8 cellular contexts compared by ENCODE assay signal in the genomic region with DNA sequence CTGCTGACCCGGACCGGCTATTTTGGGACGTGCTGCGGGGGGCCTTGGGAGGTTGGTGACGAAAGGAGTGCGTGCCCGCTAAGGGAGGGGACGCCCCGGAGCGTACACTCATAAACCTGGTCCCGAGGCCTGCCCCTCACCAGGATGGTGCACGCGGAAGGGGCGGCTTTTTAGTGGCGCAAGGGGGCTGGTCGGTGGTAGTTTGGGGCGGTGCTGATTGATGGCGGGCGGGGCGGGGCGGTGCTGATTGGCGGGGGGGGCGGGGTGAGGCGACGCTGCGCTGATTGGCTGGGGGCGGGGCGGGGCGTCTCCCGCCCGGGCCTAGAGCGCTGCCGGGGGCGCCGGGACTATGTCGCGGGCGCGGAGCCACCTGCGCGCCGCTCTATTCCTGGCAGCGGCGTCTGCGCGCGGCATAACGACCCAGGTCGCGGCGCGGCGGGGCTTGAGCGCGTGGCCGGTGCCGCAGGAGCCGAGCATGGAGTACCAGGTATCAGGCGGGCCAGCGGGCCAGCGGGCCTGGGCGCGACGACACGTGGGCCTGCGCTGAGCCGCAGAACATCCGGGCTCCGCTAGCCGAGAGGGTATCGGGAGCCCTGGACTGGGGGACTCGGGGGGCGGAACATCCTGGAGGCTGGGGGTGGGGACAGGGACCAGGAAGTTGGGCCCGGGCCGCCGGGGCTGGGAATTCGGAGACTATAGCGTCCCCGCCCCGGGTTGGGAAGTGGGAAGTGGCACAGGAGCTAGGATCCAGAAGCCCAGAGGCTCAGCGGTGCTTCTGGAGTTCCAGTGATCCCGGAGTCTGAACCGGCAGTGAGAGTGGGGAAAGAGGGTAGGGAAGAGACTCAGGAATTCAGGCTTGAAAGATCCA. TPM values are rescaled to one million over a fixed set of nuclear protein-coding genes. Genes with fewer than 3 reads are reported as not detected.
DNase-seq lines count a peak whose midpoint lies in the region; ATAC-seq and TF ChIP-seq lines count a peak whose summit lies in the region.

A gene with protein sequence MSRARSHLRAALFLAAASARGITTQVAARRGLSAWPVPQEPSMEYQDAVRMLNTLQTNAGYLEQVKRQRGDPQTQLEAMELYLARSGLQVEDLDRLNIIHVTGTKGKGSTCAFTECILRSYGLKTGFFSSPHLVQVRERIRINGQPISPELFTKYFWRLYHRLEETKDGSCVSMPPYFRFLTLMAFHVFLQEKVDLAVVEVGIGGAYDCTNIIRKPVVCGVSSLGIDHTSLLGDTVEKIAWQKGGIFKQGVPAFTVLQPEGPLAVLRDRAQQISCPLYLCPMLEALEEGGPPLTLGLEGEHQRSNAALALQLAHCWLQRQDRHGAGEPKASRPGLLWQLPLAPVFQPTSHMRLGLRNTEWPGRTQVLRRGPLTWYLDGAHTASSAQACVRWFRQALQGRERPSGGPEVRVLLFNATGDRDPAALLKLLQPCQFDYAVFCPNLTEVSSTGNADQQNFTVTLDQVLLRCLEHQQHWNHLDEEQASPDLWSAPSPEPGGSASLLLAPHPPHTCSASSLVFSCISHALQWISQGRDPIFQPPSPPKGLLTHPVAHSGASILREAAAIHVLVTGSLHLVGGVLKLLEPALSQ (plus strand): TSS at position 307 of the 868 bp plus-strand sequence. CDS start 43 bp downstream, at position 350.

- H3K27ac Mint-ChIP-seq in activated naive CD8-positive, alpha-beta T cell treated with anti-CD3 and anti-CD28 coated beads, Interleukin-2, amount 10 ng/mL, durations not matched to agents 7 days and 5 days: peak within 1 kb of the TSS; percentile 98

- peak within 1 kb of the TSS; percentile 78 for H3K4me2 ChIP-seq in parathyroid adenoma (ENCODE audit: low read length)

- TF ChIP-seq CTCF in GM10248 (IDR thresholded peaks at IDR 0.05; ENCODE audit: control extremely low read depth, extremely low read depth, low read depth, missing control alignments) (no peak), HFF-Myc (IDR thresholded peaks at IDR 0.05; ENCODE audit: low read depth, low read length, missing control alignments) (no peak), NB4 (IDR thresholded peaks at IDR 0.05; ENCODE audit: low read depth, low read length) (no peak), parathyroid adenoma (IDR thresholded peaks at IDR 0.05) (peak; percentile 1), tibial artery (IDR thresholded peaks at IDR 0.05) (no peak)

- POLR2A ChIA-PET in GM10248 (lab: Yijun Ruan, JAX): interaction anchor here (0.5 to 1.1 kb wide), 6 partner anchors 10 to 102 kb away, joined by 3 to 5 read pairs (median 4); no protein-coding TSS in a partner anchor
- POLR2A ChIA-PET in activated naive CD8-positive, alpha-beta T cell treated with anti-CD3 and anti-CD28 coated beads, Interleukin-2, amount 10 ng/mL, durations not matched to agents 7 days and 5 days (lab: Charles Lee): interaction anchor here (0.6 to 4.1 kb wide), 15 partner anchors 10 to 371 kb away, joined by 3 to 16 read pairs (median 4); a partner anchor contains a TSS

- H3K4me3 Mint-ChIP-seq in activated naive CD8-positive, alpha-beta T cell treated with anti-CD3 and anti-CD28 coated beads, Interleukin-2, amount 10 ng/mL, durations not matched to agents 7 days and 5 days: peak within 1 kb of the TSS; percentile 97

- H3K4me1 Mint-ChIP-seq in activated naive CD8-positive, alpha-beta T cell treated with anti-CD3 and anti-CD28 coated beads, Interleukin-2, amount 10 ng/mL, durations not matched to agents 7 days and 5 days: peaks cover 22% of the 10 kb centered on the region

- no peaks in the 10 kb centered on the region for H3K27me3 ChIP-seq in parathyroid adenoma (ENCODE audit: control insufficient read depth, insufficient read depth, low read length)
- H3K27me3 ChIP-seq in tibial artery: no peaks in the 10 kb centered on the region

- peaks cover 5% of the 10 kb centered on the region for H3K79me2 ChIP-seq in parathyroid adenoma

- intact Hi-C loops in Right ventricle myocardium inferior (cut with DNase I): no loop called here
- intact Hi-C loops in tibial artery (cut with DNase I; ENCODE audit: low total_unique reads): no loop called here

- no peaks in the 10 kb centered on the region for H3K27me3 Mint-ChIP-seq in activated naive CD8-positive, alpha-beta T cell treated with anti-CD3 and anti-CD28 coated beads, Interleukin-2, amount 10 ng/mL, durations not matched to agents 7 days and 5 days

- H3K36me3 ChIP-seq in parathyroid adenoma (ENCODE audit: control insufficient read depth, insufficient read depth, low read length) (no peaks in the 10 kb centered on the region), tibial artery (peaks cover 16 to 29% (median 21%) of the 10 kb centered on the region in 3 donors)

- H3K27ac ChIP-seq in parathyroid adenoma (peak within 1 kb of the TSS; percentile 83), tibial artery (peak within 1 kb of the TSS; percentile 95 to 96)

- H3K9me3 ChIP-seq in parathyroid adenoma (ENCODE audit: control insufficient read depth, low read length) (no peaks in the 10 kb centered on the region), tibial artery (no peaks in the 10 kb centered on the region)

- peak within 1 kb of the TSS; percentile 88 for H3K4me3 ChIP-seq in HFF-Myc (replicated peaks; ENCODE audit: low read depth, low read length)
- peak within 1 kb of the TSS; percentile 91 for H3K4me3 ChIP-seq in NB4 (ENCODE audit: low read depth, low read length)
- peak within 1 kb of the TSS; percentile 74 for H3K4me3 ChIP-seq in parathyroid adenoma (ENCODE audit: low read depth, low read length)
- peak within 1 kb of the TSS; percentile 75 to 90 for H3K4me3 ChIP-seq in tibial artery

- TF ChIP-seq POLR2A in NB4 (IDR thresholded peaks at IDR 0.05; ENCODE audit: extremely low read depth, insufficient read length): peak; percentile 78

- peaks cover 7% of the 10 kb centered on the region for H3K36me3 Mint-ChIP-seq in activated naive CD8-positive, alpha-beta T cell treated with anti-CD3 and anti-CD28 coated beads, Interleukin-2, amount 10 ng/mL, durations not matched to agents 7 days and 5 days

- H3K4me1 ChIP-seq in parathyroid adenoma: peaks cover 3% of the 10 kb centered on the region
- peaks cover 0 to 42% (median 24%) of the 10 kb centered on the region in 4 donors for H3K4me1 ChIP-seq in tibial artery

- DNase-seq in GM10248 (ENCODE audit: extremely low spot score) (peak; percentile 97), HFF-Myc (ENCODE audit: extremely low read depth, low read depth) (peak; percentile 51), NB4 (ENCODE audit: low read depth) (peak; percentile 92), SW 1271 (lab: John Stamatoyannopoulos, UW) (peak; percentile 86 to 87), Right ventricle myocardium inferior (ENCODE audit: missing footprints) (peak; percentile 94), tibial artery (peak; percentile 94 to 96)
- DNase-seq in activated naive CD8-positive, alpha-beta T cell treated with anti-CD3 and anti-CD28 coated beads, Interleukin-2, amount 10 ng/mL, durations not matched to agents 7 days and 5 days: peak; percentile 92

- peak; percentile 91 for ATAC-seq in activated naive CD8-positive, alpha-beta T cell treated with anti-CD3 and anti-CD28 coated beads, Interleukin-2, amount 10 ng/mL, durations not matched to agents 7 days and 5 days (ENCODE audit: low read depth)
- peak; percentile 93 for ATAC-seq in Right ventricle myocardium inferior

- H2AFZ ChIP-seq in parathyroid adenoma: peak within 1 kb of the TSS; percentile 86

- CTCF ChIA-PET in GM10248 (lab: Yijun Ruan, JAX): interaction anchor here (0.7 to 2.1 kb wide), 8 partner anchors 10 to 74 kb away, joined by 3 to 12 read pairs (median 4); a partner anchor contains a TSS

- no peaks in the 10 kb centered on the region for H3K9me3 Mint-ChIP-seq in activated naive CD8-positive, alpha-beta T cell treated with anti-CD3 and anti-CD28 coated beads, Interleukin-2, amount 10 ng/mL, durations not matched to agents 7 days and 5 days

- peak within 1 kb of the TSS; percentile 53 for H3K9ac ChIP-seq in parathyroid adenoma

RNA-seq across cellular contexts. Expression of the gene that starts here (rescaled TPM):
- total RNA-seq in activated naive CD8-positive, alpha-beta T cell treated with anti-CD3 and anti-CD28 coated beads, Interleukin-2, amount 10 ng/mL, durations not matched to agents 7 days and 5 days: 100 to 1,000 TPM; 108 to 109 TPM
- total RNA-seq in Right ventricle myocardium inferior: 30.2 TPM

Comparison
In these comparisons a context has a peak if more than half of its experiments do, and no peak if none do; other contexts are left out.
1. Peak in every context shown above with its lines: DNase-seq, ATAC-seq, H3K4me3 ChIP-seq and H3K27ac ChIP-seq.